10 cellular contexts compared by ENCODE assay signal in genomic region chr12:3524251-3524650, GRCh38. TPM values are rescaled to one million over a fixed set of nuclear protein-coding genes. Genes with fewer than 3 reads are reported as not detected.
DNase-seq lines count a peak whose midpoint lies in the region; ATAC-seq and TF ChIP-seq lines count a peak whose summit lies in the region.
"Not testable (repeated sequence)": the region's sequence is repeated elsewhere in the genome, so short reads cannot be mapped to it uniquely, and the experiment has no call there.
"Had no signal": no experiment of that assay in that cellular context is flagged by ENCODE, and none has a peak within 500 bp of the region (broad histone marks: within the 10 kb centered on the region; RNA-seq: fewer than 3 reads in every experiment).

No MANE protein-coding gene starts in this region.

- not testable (repeated sequence) for H3K56ac ChIP-seq in IMR-90 (ENCODE audit: extremely low read depth, insufficient read depth, low read length)

- not testable (repeated sequence) for H3K14ac ChIP-seq in IMR-90 (replicated peaks; ENCODE audit: low read depth, low read length)

- not testable (repeated sequence) for H4K91ac ChIP-seq in IMR-90 (ENCODE audit: insufficient read depth, low read depth, low read length)

- CTCF ChIA-PET in IMR-90 (lab: Yijun Ruan, JAX): not testable (repeated sequence)

- not testable (repeated sequence) for H3K9me1 ChIP-seq in IMR-90 (ENCODE audit: insufficient read depth, low read length)

- dilution Hi-C loops in IMR-90 (cut with HindIII; ENCODE audit: low sequenced_read_pairs, unreplicated experiment): not testable (repeated sequence)

- not testable (repeated sequence) for H3K79me1 ChIP-seq in IMR-90 (ENCODE audit: low read depth in 1 of 2, low read length in 2 of 2)

- H2AK9ac ChIP-seq in IMR-90 (replicated peaks; ENCODE audit: low read depth, low read length, poor library complexity): not testable (repeated sequence)

- not testable (repeated sequence) for H3K27me3 Mint-ChIP-seq in progenitor cell of endocrine pancreas

- not testable (repeated sequence) for H3K4me1 ChIP-seq in IMR-90 (ENCODE audit: control insufficient read depth, insufficient read depth, low read length); left lung

- H2AK5ac ChIP-seq in IMR-90 (ENCODE audit: low read depth, low read length): not testable (repeated sequence)

- not testable (repeated sequence) for H3K4me3 Mint-ChIP-seq in progenitor cell of endocrine pancreas (ENCODE audit: low read depth)

- H3K4me1 Mint-ChIP-seq in progenitor cell of endocrine pancreas (ENCODE audit: low read depth): peaks cover 37% of the 10 kb centered on the region

- H2AFZ ChIP-seq in IMR-90 (replicated peaks; ENCODE audit: low read length, poor library complexity): not testable (repeated sequence)

- H3K9ac ChIP-seq in IMR-90 (ENCODE audit: low read depth, low read length): not testable (repeated sequence)

- peak overlapping the region; percentile 21 for H3K27ac Mint-ChIP-seq in progenitor cell of endocrine pancreas

- H3K4me3 ChIP-seq in IMR-90 (ENCODE audit: insufficient read depth, low read depth, low read length); fibroblast of villous mesenchyme (ENCODE audit: low read depth, low read length); left lung: not testable (repeated sequence)

- not testable (repeated sequence) for TF ChIP-seq CTCF in IMR-90 (conservative IDR thresholded peaks at IDR 0.05; ENCODE audit: low read depth, low read length); fibroblast of villous mesenchyme (IDR thresholded peaks at IDR 0.05; ENCODE audit: insufficient read depth, low read depth, low read length); left lung (IDR thresholded peaks at IDR 0.05); progenitor cell of endocrine pancreas (IDR thresholded peaks at IDR 0.05; ENCODE audit: unreplicated experiment)

- H2BK120ac ChIP-seq in IMR-90 (ENCODE audit: low read depth, low read length): not testable (repeated sequence)

- H4K8ac ChIP-seq in IMR-90 (ENCODE audit: low read depth in 2 of 2, low read length in 2 of 2): not testable (repeated sequence)

- WGBS in IMR-90 (ENCODE audit: extremely low coverage in 2 of 2, insufficient read length in 1 of 2), 2 experiments: no CpG with 5 or more reads among the region's 4 CpGs

- not testable (repeated sequence) for H2BK20ac ChIP-seq in IMR-90 (ENCODE audit: low read depth, low read length)

- intact Hi-C loops in IMR-90 (cut with micrococcal nuclease): loop anchor here (10.0 kb wide), 1 partner anchor 139 kb away; no protein-coding TSS in a partner anchor
- intact Hi-C loops in left lung (cut with DNase I): not testable (repeated sequence)

- not testable (repeated sequence) for H3K9me3 ChIP-seq in IMR-90 (ENCODE audit: control insufficient read depth, insufficient read depth, low read length)
- H3K9me3 ChIP-seq in left lung: peaks cover 0 to 14% of the 10 kb centered on the region in 2 donors

- not testable (repeated sequence) for H2BK15ac ChIP-seq in IMR-90 (ENCODE audit: low read depth, low read length)

- BruUV-seq in IMR-90 (replicated peaks; lab: Mats Ljungman, UMichigan): not testable (repeated sequence)

- POLR2A ChIA-PET in IMR-90 (lab: Charles Lee; ENCODE audit: unreplicated experiment): not testable (repeated sequence)

- H4K20me1 ChIP-seq in IMR-90 (ENCODE audit: insufficient read depth, low read length): not testable (repeated sequence)

- H4K5ac ChIP-seq in IMR-90 (ENCODE audit: low read depth, low read length): not testable (repeated sequence)

- not testable (repeated sequence) for H2BK5ac ChIP-seq in IMR-90 (ENCODE audit: low read depth, low read length, poor library complexity, severe bottlenecking)

- not testable (repeated sequence) for H3K36me3 ChIP-seq in IMR-90 (ENCODE audit: control insufficient read depth, insufficient read depth, low read length); left lung

- H3K27ac ChIP-seq in IMR-90 (ENCODE audit: insufficient read depth, low read length); left lung: not testable (repeated sequence)

- not testable (repeated sequence) for TF ChIP-seq RAD21 in IMR-90 (IDR thresholded peaks at IDR 0.05; ENCODE audit: low read length)

- TF ChIP-seq POLR2A in IMR-90 (IDR thresholded peaks at IDR 0.05; ENCODE audit: low read depth, low read length): not testable (repeated sequence)

- not testable (repeated sequence) for H3K36me3 Mint-ChIP-seq in progenitor cell of endocrine pancreas (ENCODE audit: insufficient read depth)

- H3K4ac ChIP-seq in IMR-90 (ENCODE audit: low read depth, low read length): not testable (repeated sequence)

- in situ Hi-C loops in IMR-90 (cut with MboI; ENCODE audit: low sequenced_read_pairs): not testable (repeated sequence)

- H3K9me3 Mint-ChIP-seq in progenitor cell of endocrine pancreas (ENCODE audit: low read depth): peaks cover 21% of the 10 kb centered on the region

- ATAC-seq in IMR-90 (ENCODE audit: low read depth): not testable (repeated sequence)
- ATAC-seq in left lung: peak; percentile 92

- H3K27me3 ChIP-seq in IMR-90 (ENCODE audit: control insufficient read depth, insufficient read depth, low read length); left lung: not testable (repeated sequence)

- peak; percentile 11 for DNase-seq in GDM1 (lab: John Stamatoyannopoulos, UW)
- not testable (repeated sequence) for DNase-seq in IMR-90; progenitor cell of endocrine pancreas (ENCODE audit: low spot score, unreplicated experiment)
- peak; percentile 85 for DNase-seq in OCI-M1 (lab: John Stamatoyannopoulos, UW)
- DNase-seq in amniotic epithelial cell (ENCODE audit: low read depth): peak; percentile 8
- DNase-seq in fibroblast of villous mesenchyme (ENCODE audit: low read depth): peak; percentile 33
- DNase-seq in left lung: peak in 1 of 2 donors; percentile 52

- not testable (repeated sequence) for H3K4me2 ChIP-seq in IMR-90 (ENCODE audit: low read depth, low read length)

- H3K18ac ChIP-seq in IMR-90 (ENCODE audit: low read depth, low read length): not testable (repeated sequence)

- H3K23ac ChIP-seq in IMR-90 (ENCODE audit: low read depth, low read length): not testable (repeated sequence)

TF ChIP-seq in IMR-90, 13 proteins besides CTCF, POLR2A, EP300 and RAD21:
- TF ChIP-seq MAFK (IDR thresholded peaks at IDR 0.05; ENCODE audit: low read depth, low read length): peak; percentile 37; the same call in 1 of the 2 replicates
TF ChIP-seq in IMR-90: peak in this region for 1; not testable (repeated sequence) for 12.

RNA-seq across cellular contexts. Expression of gene PRMT8, which starts 33.2 kb away (rescaled TPM):
- not detected in 2 replicates for total RNA-seq in IMR-90 (2012; rRNA removed)
- not detected in 2 replicates for polyA plus RNA-seq in IMR-90 (2012; rRNA removed)
- polyA plus RNA-seq in IMR-90 (2012; cell fraction: cytosol; rRNA removed): not detected in 2 replicates
- not detected in 2 replicates for polyA plus RNA-seq in IMR-90 (2012; cell fraction: nucleus; rRNA removed; ENCODE audit: low replicate concordance)
- not detected in 2 replicates for total RNA-seq in fibroblast of villous mesenchyme
- under 1 TPM; 0.16 to 0.26 TPM for total RNA-seq in left lung
- 0.07 and 0.09 TPM in 2 replicates for total RNA-seq in progenitor cell of endocrine pancreas
- total RNA-seq: CD4-positive, alpha-beta T cell; GM12878 had no signal
- polyA plus RNA-seq: BJ, GM12878 had no signal
